Comparison of ENCODE assay signal across 17 cellular contexts in the genomic region with DNA sequence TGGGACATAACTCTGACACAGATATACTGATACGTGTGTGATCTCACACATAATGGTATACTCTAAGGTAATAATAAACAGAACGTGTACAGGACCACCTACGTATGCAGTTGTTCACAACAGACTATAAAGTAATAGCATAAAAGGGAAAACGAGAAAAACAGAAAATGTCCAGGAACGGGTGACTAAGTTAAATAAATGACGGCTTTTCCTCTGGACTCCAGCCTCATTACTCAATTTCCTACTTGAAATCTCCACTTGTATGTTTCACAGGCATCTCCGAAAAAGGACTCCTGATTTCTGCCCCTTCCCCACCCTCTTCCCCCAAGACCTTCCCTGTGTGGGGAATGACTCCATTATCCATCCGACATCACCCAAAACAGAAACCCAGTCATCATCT.
"Had no signal": no experiment of that assay in that cellular context is flagged by ENCODE, and none has a peak within 500 bp of the region (broad histone marks: within the 10 kb centered on the region; RNA-seq: fewer than 3 reads in every experiment).

No MANE protein-coding gene starts in this region.

- H3K4me1 Mint-ChIP-seq: nephron progenitor cell had no signal

- H3K9me3 Mint-ChIP-seq: activated CD4-positive, alpha-beta T cell treated with anti-CD3 and anti-CD28 coated beads, Interleukin-2, amount 10 ng/mL, durations not matched to agents 24 days and 14 days; activated naive CD4-positive, alpha-beta T cell treated with anti-CD3 and anti-CD28 coated beads, Interleukin-2, amount 50 U/mL, for 72 hours; nephron progenitor cell; stimulated activated naive CD8-positive, alpha-beta T cell treated with anti-CD3 and anti-CD28 coated beads, Interleukin-15, Interleukin-2, amounts not matched to agents 100 ng/mL and 50 ng/mL, for 24 hours; type B pancreatic cell had no signal

- H3K27ac Mint-ChIP-seq: activated CD4-positive, alpha-beta T cell treated with anti-CD3 and anti-CD28 coated beads, Interleukin-2, amount 10 ng/mL, durations not matched to agents 24 days and 14 days; activated CD8-positive, alpha-beta memory T cell treated with anti-CD3 and anti-CD28 coated beads, Interleukin-2, amount 10 ng/mL, durations not matched to agents 7 days and 5 days; activated naive CD4-positive, alpha-beta T cell treated with anti-CD3 and anti-CD28 coated beads, Interleukin-2, amount 50 U/mL, for 72 hours; nephron progenitor cell; stimulated activated naive CD8-positive, alpha-beta T cell treated with anti-CD3 and anti-CD28 coated beads, Interleukin-15, Interleukin-2, amounts not matched to agents 100 ng/mL and 50 ng/mL, for 24 hours; type B pancreatic cell had no signal

- DNase-seq: activated CD4-positive, alpha-beta T cell treated with anti-CD3 and anti-CD28 coated beads, Interleukin-2, amount 10 ng/mL, durations not matched to agents 24 days and 14 days; activated CD8-positive, alpha-beta memory T cell treated with anti-CD3 and anti-CD28 coated beads, Interleukin-2, amount 10 ng/mL, durations not matched to agents 7 days and 5 days; activated effector memory CD4-positive, alpha-beta T cell treated with anti-CD3 and anti-CD28 coated beads, Interleukin-2, amount 50 U/mL, for 16 hours; activated T-cell treated with anti-CD3 and anti-CD28 coated beads, Interleukin-2, amount 50 U/mL, for 1 hour; brain microvascular endothelial cell; cerebellar nuclear complex; left lung; nephron progenitor cell; right lobe of liver; SHP77; stimulated activated CD4-positive, alpha-beta T cell treated with anti-CD3 and anti-CD28 coated beads, Interleukin-4, amount 100 ng/mL, for 4 hours; stimulated activated CD8-positive, alpha-beta memory T cell treated with anti-CD3 and anti-CD28 coated beads, Interleukin-4, amount 100 ng/mL, for 48 hours had no signal

- H3K4me3 Mint-ChIP-seq: activated CD4-positive, alpha-beta T cell treated with anti-CD3 and anti-CD28 coated beads, Interleukin-2, amount 10 ng/mL, durations not matched to agents 24 days and 14 days; activated CD8-positive, alpha-beta memory T cell treated with anti-CD3 and anti-CD28 coated beads, Interleukin-2, amount 10 ng/mL, durations not matched to agents 7 days and 5 days; nephron progenitor cell; stimulated activated naive CD8-positive, alpha-beta T cell treated with anti-CD3 and anti-CD28 coated beads, Interleukin-15, Interleukin-2, amounts not matched to agents 100 ng/mL and 50 ng/mL, for 24 hours; type B pancreatic cell had no signal

- ATAC-seq: activated CD8-positive, alpha-beta memory T cell treated with anti-CD3 and anti-CD28 coated beads, Interleukin-2, amount 10 ng/mL, durations not matched to agents 7 days and 5 days; activated naive CD4-positive, alpha-beta T cell treated with anti-CD3 and anti-CD28 coated beads, Interleukin-2, amount 50 U/mL, for 72 hours; esophagus mucosa; left lung; right lobe of liver; SK-N-SH treated with all-trans-retinoic acid at 6 μM for 48 hours had no signal

- H3K27me3 Mint-ChIP-seq: activated CD4-positive, alpha-beta T cell treated with anti-CD3 and anti-CD28 coated beads, Interleukin-2, amount 10 ng/mL, durations not matched to agents 24 days and 14 days; activated CD8-positive, alpha-beta memory T cell treated with anti-CD3 and anti-CD28 coated beads, Interleukin-2, amount 10 ng/mL, durations not matched to agents 7 days and 5 days; stimulated activated naive CD8-positive, alpha-beta T cell treated with anti-CD3 and anti-CD28 coated beads, Interleukin-15, Interleukin-2, amounts not matched to agents 100 ng/mL and 50 ng/mL, for 24 hours; type B pancreatic cell had no signal
